In the genomic region with DNA sequence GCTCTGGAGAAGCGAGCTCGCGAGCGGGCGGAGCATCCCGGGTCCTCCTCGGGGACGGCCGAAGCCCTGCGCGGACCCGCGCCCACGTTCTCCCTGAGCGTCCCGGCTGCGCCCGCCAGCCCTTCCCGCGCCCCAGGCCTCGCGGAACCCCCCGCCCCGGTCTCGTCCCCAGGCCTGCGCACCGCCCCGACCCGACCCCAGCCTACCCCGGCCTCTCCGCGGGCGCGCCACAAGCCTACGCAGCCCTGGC, we compare ENCODE assay signal across 8 cellular contexts. TPM values are rescaled to one million over a fixed set of nuclear protein-coding genes. Genes with fewer than 3 reads are reported as not detected.
DNase-seq lines count a peak whose midpoint lies in the region; ATAC-seq and TF ChIP-seq lines count a peak whose summit lies in the region.

No MANE protein-coding gene starts in this region.

- H3K36me3 ChIP-seq in iPS-15b (ENCODE audit: control insufficient read depth, insufficient read depth, low read length) = peaks cover 23% of the 10 kb centered on the region
- peaks cover 15 to 21% of the 10 kb centered on the region in 2 donors for H3K36me3 ChIP-seq in stomach smooth muscle (ENCODE audit: control insufficient read depth in 2 of 2, insufficient read depth in 2 of 2, low read length in 2 of 2)

- H3K4me1 ChIP-seq in iPS-15b (ENCODE audit: control insufficient read depth, insufficient read depth, low read length) (peaks cover 2% of the 10 kb centered on the region), stomach smooth muscle (ENCODE audit: control insufficient read depth, insufficient read depth, low read length) (peaks cover 33% of the 10 kb centered on the region)

- H3K27ac ChIP-seq in stomach smooth muscle (ENCODE audit: low read length) = peak overlapping the region; percentile 96

- H3K27me3 ChIP-seq in iPS-15b (ENCODE audit: control insufficient read depth, insufficient read depth, low read length) = no peaks in the 10 kb centered on the region
- no peaks in the 10 kb centered on the region for H3K27me3 ChIP-seq in stomach smooth muscle (ENCODE audit: control insufficient read depth in 1 of 2, insufficient read depth in 2 of 2, low read length in 2 of 2)

- DNase-seq in HFF-Myc (ENCODE audit: extremely low read depth, low read depth) = no peak
- no peak for DNase-seq in activated CD8-positive, alpha-beta T cell treated with anti-CD3 and anti-CD28 coated beads, Interleukin-2, amount 10 ng/mL, durations not matched to agents 7 days and 5 days
- no peak for DNase-seq in GF-D8 (lab: John Stamatoyannopoulos, UW)
- DNase-seq in stimulated activated CD4-positive, alpha-beta T cell treated with anti-CD3 and anti-CD28 coated beads, Interleukin-4, amount 100 ng/mL, for 4 hours = no peak

- ATAC-seq in activated CD8-positive, alpha-beta T cell treated with anti-CD3 and anti-CD28 coated beads, Interleukin-2, amount 10 ng/mL, durations not matched to agents 7 days and 5 days = no peak
- ATAC-seq in HG03439 (IDR thresholded peaks at IDR 0.05; ENCODE audit: unreplicated experiment) (no peak), GM18498 (IDR thresholded peaks at IDR 0.05; ENCODE audit: unreplicated experiment) (no peak)

- H3K4me3 ChIP-seq in HFF-Myc (replicated peaks; ENCODE audit: low read depth, low read length) (peak overlapping the region; percentile 91), iPS-15b (ENCODE audit: low read depth, low read length) (peak overlapping the region; percentile 96), stomach smooth muscle (ENCODE audit: low read length in 2 of 2) (peak overlapping the region; percentile 87 to 96)

- peak overlapping the region; percentile 82 for H3K4me3 Mint-ChIP-seq in activated CD8-positive, alpha-beta T cell treated with anti-CD3 and anti-CD28 coated beads, Interleukin-2, amount 10 ng/mL, durations not matched to agents 7 days and 5 days

- peak overlapping the region; percentile 96 for H3K27ac Mint-ChIP-seq in activated CD8-positive, alpha-beta T cell treated with anti-CD3 and anti-CD28 coated beads, Interleukin-2, amount 10 ng/mL, durations not matched to agents 7 days and 5 days

- no peaks in the 10 kb centered on the region for H3K27me3 Mint-ChIP-seq in activated CD8-positive, alpha-beta T cell treated with anti-CD3 and anti-CD28 coated beads, Interleukin-2, amount 10 ng/mL, durations not matched to agents 7 days and 5 days (ENCODE audit: low read depth)

- H3K9me3 ChIP-seq in iPS-15b (ENCODE audit: control insufficient read depth, insufficient read depth, low read length) (no peaks in the 10 kb centered on the region), stomach smooth muscle (ENCODE audit: control insufficient read depth in 2 of 2, low read length in 2 of 2) (no peaks in the 10 kb centered on the region)

- POLR2A ChIA-PET in activated CD8-positive, alpha-beta T cell treated with anti-CD3 and anti-CD28 coated beads, Interleukin-2, amount 10 ng/mL, durations not matched to agents 7 days and 5 days (lab: Charles Lee) = interaction anchor here (1.9 to 2.1 kb wide), 2 partner anchors 22 to 60 kb away, joined by 8 to 10 read pairs; no protein-coding TSS in a partner anchor

- TF ChIP-seq CTCF in HFF-Myc (IDR thresholded peaks at IDR 0.05; ENCODE audit: low read depth, low read length, missing control alignments) = no peak

- H3K9me3 Mint-ChIP-seq in activated CD8-positive, alpha-beta T cell treated with anti-CD3 and anti-CD28 coated beads, Interleukin-2, amount 10 ng/mL, durations not matched to agents 7 days and 5 days (ENCODE audit: insufficient read depth) = no peaks in the 10 kb centered on the region

- CTCF ChIA-PET in activated CD8-positive, alpha-beta T cell treated with anti-CD3 and anti-CD28 coated beads, Interleukin-2, amount 10 ng/mL, durations not matched to agents 7 days and 5 days (lab: Charles Lee) = no interaction called here

- H3K36me3 Mint-ChIP-seq in activated CD8-positive, alpha-beta T cell treated with anti-CD3 and anti-CD28 coated beads, Interleukin-2, amount 10 ng/mL, durations not matched to agents 7 days and 5 days (ENCODE audit: low read depth) = peaks cover 26% of the 10 kb centered on the region

- H3K9ac ChIP-seq in iPS-15b (ENCODE audit: low read depth, low read length) (peak overlapping the region; percentile 82), stomach smooth muscle (ENCODE audit: low read length in 2 of 2) (peak overlapping the region; percentile 90)

- peaks cover 43% of the 10 kb centered on the region for H3K4me1 Mint-ChIP-seq in activated CD8-positive, alpha-beta T cell treated with anti-CD3 and anti-CD28 coated beads, Interleukin-2, amount 10 ng/mL, durations not matched to agents 7 days and 5 days (ENCODE audit: low read depth)

RNA-seq across cellular contexts. Expression of gene USP36, which starts 0.2 kb away (rescaled TPM):
- 10 to 100 TPM; 67.5 TPM for total RNA-seq in activated CD8-positive, alpha-beta T cell treated with anti-CD3 and anti-CD28 coated beads, Interleukin-2, amount 10 ng/mL, durations not matched to agents 7 days and 5 days

RNA-seq across cellular contexts. Expression of gene CYTH1, which starts 58.4 kb away (rescaled TPM):
- total RNA-seq in activated CD8-positive, alpha-beta T cell treated with anti-CD3 and anti-CD28 coated beads, Interleukin-2, amount 10 ng/mL, durations not matched to agents 7 days and 5 days = 100 to 1,000 TPM; 137 to 138 TPM
